ENCODE assay signal across 20 cellular contexts in genomic region chr7:48497521-48497920, GRCh38.
"Had no signal": no experiment of that assay in that cellular context is flagged by ENCODE, and none has a peak within 500 bp of the region (broad histone marks: within the 10 kb centered on the region; RNA-seq: fewer than 3 reads in every experiment).

No MANE protein-coding gene starts in this region.

- H3K9me3 Mint-ChIP-seq: activated CD4-positive, alpha-beta memory T cell treated with anti-CD3 and anti-CD28 coated beads, Interleukin-2, amount 10 ng/mL, durations not matched to agents 7 days and 5 days; activated CD4-positive, alpha-beta T cell treated with anti-CD3 and anti-CD28 coated beads, Interleukin-2, amount 10 ng/mL, durations not matched to agents 24 days and 14 days; activated naive CD8-positive, alpha-beta T cell treated with anti-CD3 and anti-CD28 coated beads, Interleukin-2, amount 10 ng/mL, durations not matched to agents 7 days and 5 days had no signal

- H3K4me1 ChIP-seq: adrenal gland had no signal

- H3K4me1 Mint-ChIP-seq: activated CD4-positive, alpha-beta memory T cell treated with anti-CD3 and anti-CD28 coated beads, Interleukin-2, amount 10 ng/mL, durations not matched to agents 7 days and 5 days; activated CD4-positive, alpha-beta T cell treated with anti-CD3 and anti-CD28 coated beads, Interleukin-2, amount 10 ng/mL, durations not matched to agents 24 days and 14 days; activated naive CD8-positive, alpha-beta T cell treated with anti-CD3 and anti-CD28 coated beads, Interleukin-2, amount 10 ng/mL, durations not matched to agents 7 days and 5 days had no signal

- H3K27me3 Mint-ChIP-seq: activated CD4-positive, alpha-beta memory T cell treated with anti-CD3 and anti-CD28 coated beads, Interleukin-2, amount 10 ng/mL, durations not matched to agents 7 days and 5 days had no signal

- H3K27ac ChIP-seq: adrenal gland had no signal

- H3K27ac Mint-ChIP-seq: activated CD4-positive, alpha-beta memory T cell treated with anti-CD3 and anti-CD28 coated beads, Interleukin-2, amount 10 ng/mL, durations not matched to agents 7 days and 5 days; activated CD4-positive, alpha-beta T cell treated with anti-CD3 and anti-CD28 coated beads, Interleukin-2, amount 10 ng/mL, durations not matched to agents 24 days and 14 days; activated naive CD8-positive, alpha-beta T cell treated with anti-CD3 and anti-CD28 coated beads, Interleukin-2, amount 10 ng/mL, durations not matched to agents 7 days and 5 days; T-helper 1 cell treated with Interleukin-12 subunit alpha and Interleukin-12 subunit beta and Interleukin-4 antibody, amounts not matched to agents 30 μg/mL and 1 μg/mL, for 36 hours had no signal

- H3K27me3 ChIP-seq: adrenal gland had no signal

- H3K4me3 Mint-ChIP-seq: activated CD4-positive, alpha-beta memory T cell treated with anti-CD3 and anti-CD28 coated beads, Interleukin-2, amount 10 ng/mL, durations not matched to agents 7 days and 5 days; activated CD4-positive, alpha-beta T cell treated with anti-CD3 and anti-CD28 coated beads, Interleukin-2, amount 10 ng/mL, durations not matched to agents 24 days and 14 days; activated naive CD8-positive, alpha-beta T cell treated with anti-CD3 and anti-CD28 coated beads, Interleukin-2, amount 10 ng/mL, durations not matched to agents 7 days and 5 days; T-helper 1 cell treated with Interleukin-12 subunit alpha and Interleukin-12 subunit beta and Interleukin-4 antibody, amounts not matched to agents 30 μg/mL and 1 μg/mL, for 36 hours had no signal

- H3K36me3 Mint-ChIP-seq: activated naive CD8-positive, alpha-beta T cell treated with anti-CD3 and anti-CD28 coated beads, Interleukin-2, amount 10 ng/mL, durations not matched to agents 7 days and 5 days had no signal

- DNase-seq: activated CD4-positive, alpha-beta memory T cell treated with anti-CD3 and anti-CD28 coated beads, Interleukin-2, amount 10 ng/mL, durations not matched to agents 7 days and 5 days; activated CD4-positive, alpha-beta T cell treated with anti-CD3 and anti-CD28 coated beads, Interleukin-2, amount 10 ng/mL, durations not matched to agents 24 days and 14 days; activated naive CD4-positive, alpha-beta T cell treated with anti-CD3 and anti-CD28 coated beads, Interleukin-2, amount 50 U/mL, for 16 hours; activated naive CD8-positive, alpha-beta T cell treated with anti-CD3 and anti-CD28 coated beads, Interleukin-2, amount 10 ng/mL, durations not matched to agents 7 days and 5 days; activated T-cell treated with anti-CD3 and anti-CD28 coated beads for 4 hours; adrenal gland; anterior cingulate cortex; MM.1S; NCI-H1105; NCI-H1436 treated with DMSO at 0.1 percent for 48 hours; NCI-H187; NCI-H2081; NCI-H510A treated with DMSO at 0.1 percent for 48 hours; NCI-H69; NK-92 treated with Interleukin-12 subunit alpha and Interleukin-12 subunit beta, amount 100 ng/mL, for 24 hours; OCI-M1; SHP77 treated with DMSO at 0.1 percent for 48 hours had no signal

- ATAC-seq: activated CD4-positive, CD25-positive, alpha-beta regulatory T cell treated with anti-CD3 and anti-CD28 coated beads, Interleukin-2, amount 50 U/mL, for 24 hours; Panc1 had no signal
